Comparison of ENCODE assay signal across 14 cellular contexts in genomic region chr1:76268341-76268740, GRCh38.
DNase-seq lines count a peak whose midpoint lies in the region; ATAC-seq and TF ChIP-seq lines count a peak whose summit lies in the region.
"Had no signal": no experiment of that assay in that cellular context is flagged by ENCODE, and none has a peak within 500 bp of the region (broad histone marks: within the 10 kb centered on the region; RNA-seq: fewer than 3 reads in every experiment).

No MANE protein-coding gene starts in this region.

- no peaks in the 10 kb centered on the region for H3K79me2 ChIP-seq in SK-N-SH (ENCODE audit: insufficient read depth)

- 21% methylated on average over 2 of the region's 2 CpGs for WGBS in SK-N-SH (ENCODE audit: low lambda C conversion rate)
- WGBS in body of pancreas, 2 donors = 7 to 10% methylated on average over 2 of the region's 2 CpGs

- H3F3A ChIP-seq in SK-N-SH (replicated peaks; ENCODE audit: insufficient read depth) = peaks cover 11% of the 10 kb centered on the region

- ATAC-seq in HG02763 (IDR thresholded peaks at IDR 0.05; ENCODE audit: unreplicated experiment) (no peak), body of pancreas (no peak)
- ATAC-seq: foreskin keratinocyte, K562 had no signal

- no peaks in the 10 kb centered on the region for H3K27me3 ChIP-seq in BLaER1 treated with 17β-estradiol and CSF1 and Interleukin-3, amounts not matched to agents 10 nM and 100 nM
- no peaks in the 10 kb centered on the region for H3K27me3 ChIP-seq in SK-N-SH (ENCODE audit: insufficient read depth)
- H3K27me3 ChIP-seq in body of pancreas = no peaks in the 10 kb centered on the region
- H3K27me3 ChIP-seq: foreskin keratinocyte had no signal

- H3K9me2 ChIP-seq in SK-N-SH = no peaks in the 10 kb centered on the region

- DNase-seq in DMS 273 (lab: John Stamatoyannopoulos, UW; ENCODE audit: unreplicated experiment) (peak; percentile 55), SK-N-SH (no peak), iris pigment epithelial cell (ENCODE audit: low read depth) (peak; percentile 4), T-helper 9 cell (no peak), body of pancreas (no peak)
- no peak for DNase-seq in stimulated activated CD4-positive, alpha-beta T cell treated with anti-CD3 and anti-CD28 coated beads, Interleukin-2, amount 100 ng/mL, for 24 hours
- DNase-seq: activated CD4-positive, alpha-beta T cell treated with anti-CD3 and anti-CD28 coated beads, Interleukin-2, amount 50 U/mL, for 4 hours; effector CD8-positive, alpha-beta T cell; foreskin keratinocyte; NCI-H1930 had no signal

- peak overlapping the region in 9 of 11 experiments; percentile 10 to 54 (median 23); a peak in 9 of 22 replicates for H3K9ac ChIP-seq in BLaER1 treated with 17β-estradiol and CSF1 and Interleukin-3, amounts not matched to agents 10 nM and 100 nM
- H3K9ac ChIP-seq in SK-N-SH = no peak overlapping the region

- H3K36me3 ChIP-seq in BLaER1 treated with 17β-estradiol and CSF1 and Interleukin-3, amounts not matched to agents 10 nM and 100 nM = no peaks in the 10 kb centered on the region
- H3K36me3 ChIP-seq in SK-N-SH (replicated peaks in 1 of 2; ENCODE audit: control insufficient read depth in 1 of 2, insufficient read depth in 2 of 2, low read length in 1 of 2) (no peaks in the 10 kb centered on the region), body of pancreas (replicated peaks in 1 of 2; ENCODE audit: insufficient read depth in 1 of 2, low read depth in 2 of 2) (no peaks in the 10 kb centered on the region)

- POLR2A ChIA-PET in SK-N-SH (lab: Yijun Ruan, JAX) = no interaction called here

- TF ChIP-seq CTCF in SK-N-SH (IDR thresholded peaks at IDR 0.05) = no peak
- TF ChIP-seq CTCF in body of pancreas (IDR thresholded peaks at IDR 0.05) = no peak

- H3K4me2 ChIP-seq in BLaER1 treated with 17β-estradiol and CSF1 and Interleukin-3, amounts not matched to agents 10 nM and 100 nM = peak overlapping the region; percentile 58 to 86 (median 72)
- H3K4me2 ChIP-seq in SK-N-SH = peak overlapping the region; percentile 21; the same call in 1 of the 2 replicates

- peak overlapping the region in 10 of 11 experiments; percentile 17 to 82 (median 74); a peak in 18 of 22 replicates for H3K27ac ChIP-seq in BLaER1 treated with 17β-estradiol and CSF1 and Interleukin-3, amounts not matched to agents 10 nM and 100 nM
- H3K27ac ChIP-seq in SK-N-SH (ENCODE audit: low read depth in 2 of 2, low read length in 1 of 2) (peak overlapping the region; percentile 67 to 74), body of pancreas (no peak overlapping the region)
- H3K27ac ChIP-seq: C4-2B, foreskin keratinocyte had no signal

- TF ChIP-seq EP300 in SK-N-SH (IDR thresholded peaks at IDR 0.05; ENCODE audit: borderline replicate concordance in 1 of 2, low read depth in 1 of 2, low read length in 1 of 2) = no peak

- 0 out of 22 replicates have a peak, but pooled peaks cover 0 to 4% (median 0%) of the 10 kb centered on the region in 11 experiments for H3K9me3 ChIP-seq in BLaER1 treated with 17β-estradiol and CSF1 and Interleukin-3, amounts not matched to agents 10 nM and 100 nM (replicated peaks in 1 of 11)
- H3K9me3 ChIP-seq in SK-N-SH (no peaks in the 10 kb centered on the region), body of pancreas (no peaks in the 10 kb centered on the region)

- intact Hi-C loops in body of pancreas (cut with DNase I) = no loop called here

- no peaks in the 10 kb centered on the region for H4K20me1 ChIP-seq in BLaER1 treated with 17β-estradiol and CSF1 and Interleukin-3, amounts not matched to agents 10 nM and 100 nM
- H4K20me1 ChIP-seq in SK-N-SH (ENCODE audit: insufficient read depth) = no peaks in the 10 kb centered on the region

- CTCF ChIA-PET in SK-N-SH (lab: Yijun Ruan, JAX) = interaction anchor here (0.8 kb wide), 1 partner anchor 10 kb away, joined by 3 read pairs; no protein-coding TSS in a partner anchor

- no peak for TF ChIP-seq POLR2A in body of pancreas (IDR thresholded peaks at IDR 0.05)

- TF ChIP-seq RAD21 in SK-N-SH (IDR thresholded peaks at IDR 0.05; ENCODE audit: low read length) = no peak

- H2AFZ ChIP-seq in SK-N-SH (ENCODE audit: low read depth) = no peak overlapping the region

- H3K4me3 ChIP-seq in BLaER1 treated with 17β-estradiol and CSF1 and Interleukin-3, amounts not matched to agents 10 nM and 100 nM = no peak overlapping the region
- H3K4me3 ChIP-seq in SK-N-SH (ENCODE audit: low read depth in 2 of 2, low read length in 1 of 2) (no peak overlapping the region), body of pancreas (no peak overlapping the region)
- H3K4me3 ChIP-seq: K562 had no signal

- peaks cover 26 to 56% (median 41%) of the 10 kb centered on the region in 10 experiments for H3K4me1 ChIP-seq in BLaER1 treated with 17β-estradiol and CSF1 and Interleukin-3, amounts not matched to agents 10 nM and 100 nM
- peaks cover 13 to 44% of the 10 kb centered on the region in 2 experiments for H3K4me1 ChIP-seq in SK-N-SH (ENCODE audit: control insufficient read depth in 1 of 2, insufficient read depth in 2 of 2, low read depth in 1 of 2, low read length in 1 of 2)
- no peaks in the 10 kb centered on the region for H3K4me1 ChIP-seq in body of pancreas
- H3K4me1 ChIP-seq: foreskin keratinocyte had no signal

TF ChIP-seq in SK-N-SH, 30 proteins besides CTCF, POLR2A, EP300 and RAD21:
- TF ChIP-seq TCF12 (IDR thresholded peaks at IDR 0.05) (0 out of 2 replicates have a peak, but pooled peaks have one; percentile 3), POLR2AphosphoS5 (IDR thresholded peaks at IDR 0.05; ENCODE audit: low read depth, low read length) (no peak), FOXM1 (IDR thresholded peaks at IDR 0.05; ENCODE audit: low read depth) (no peak), CHD2 (IDR thresholded peaks at IDR 0.05; ENCODE audit: low read length, partially characterized antibody) (no peak), NRF1 (IDR thresholded peaks at IDR 0.05; ENCODE audit: low read depth, low read length) (no peak)

Comparison
In these comparisons a context has a peak if more than half of its experiments do, and no peak if none do; other contexts are left out.
1. H3K27ac ChIP-seq: peak in BLaER1 treated with 17β-estradiol and CSF1 and Interleukin-3, amounts not matched to agents 10 nM and 100 nM (10 of 11) and SK-N-SH (2 of 2); none in body of pancreas (0 of 4).
2. DNase-seq: peak in DMS 273 (single experiment) and iris pigment epithelial cell (single experiment); none in SK-N-SH (single experiment), stimulated activated CD4-positive, alpha-beta T cell treated with anti-CD3 and anti-CD28 coated beads, Interleukin-2, amount 100 ng/mL, for 24 hours (0 of 2), T-helper 9 cell (single experiment) and body of pancreas (0 of 4).